ENCODE assay signal across 34 cellular contexts in the genomic region with DNA sequence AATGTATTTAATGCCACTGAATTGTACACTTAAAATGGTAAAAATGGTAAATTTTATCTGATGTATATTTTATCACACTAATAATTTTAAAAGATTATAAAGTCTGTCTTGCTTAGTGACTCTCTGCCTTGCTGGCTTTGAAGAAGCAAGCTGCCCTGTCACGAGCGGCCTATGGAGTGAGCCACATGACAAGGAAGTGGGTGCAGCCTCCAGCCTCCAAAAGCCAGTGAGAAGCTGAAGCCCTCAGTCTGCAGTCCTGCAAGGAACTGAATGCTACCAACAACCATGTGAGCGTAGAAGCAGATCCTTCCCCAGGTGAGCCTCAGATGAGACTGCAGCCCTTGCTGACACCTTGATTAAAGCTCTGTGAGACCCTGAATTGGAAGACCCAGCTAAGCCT.
"Had no signal": no experiment of that assay in that cellular context is flagged by ENCODE, and none has a peak within 500 bp of the region (broad histone marks: within the 10 kb centered on the region; RNA-seq: fewer than 3 reads in every experiment).

No MANE protein-coding gene starts in this region.

- H3K36me3 ChIP-seq: MG63, Peyer's patch, SJSA1 had no signal

- H3K4me3 ChIP-seq: MG63, Peyer's patch, SJSA1 had no signal

- DNase-seq: activated CD4-positive, alpha-beta memory T cell treated with anti-CD3 and anti-CD28 coated beads for 36 hours; activated CD4-positive, alpha-beta T cell treated with anti-CD3 and anti-CD28 coated beads, Interleukin-2, amount 10 ng/mL, durations not matched to agents 7 days and 5 days; activated CD8-positive, alpha-beta memory T cell treated with anti-CD3 and anti-CD28 coated beads, Interleukin-2, amount 50 U/mL, for 4 hours; activated gamma-delta T cell treated with Interleukin-2 at 50 U/mL for 16 hours; activated naive CD4-positive, alpha-beta T cell treated with anti-CD3 and anti-CD28 coated beads for 36 hours; activated naive CD8-positive, alpha-beta T cell treated with anti-CD3 and anti-CD28 coated beads, Interleukin-2, amount 50 U/mL, for 24 hours; activated T-cell treated with anti-CD3 and anti-CD28 coated beads for 4 hours; activated T-cell treated with anti-CD3 and anti-CD28 coated beads, Interleukin-2, amount 50 U/mL, for 4 hours; anterior cingulate cortex; caudate nucleus; cerebellar nuclear complex; Karpas-422; KBM-7; MG63; NCI-H1092 treated with DMSO at 0.1 percent for 48 hours; NCI-H1417; NCI-H146; NCI-H187; NCI-H2029 treated with DMSO at 0.1 percent for 48 hours; NCI-H2107; NCI-H2171; NCI-H510A; NCI-H526; NCI-H748 treated with DMSO at 0.1 percent for 48 hours; NK-92 treated with Interleukin-12 subunit alpha and Interleukin-12 subunit beta, amount 100 ng/mL, for 24 hours; PC-3; Peyer's patch; RPMI8226; SHP77 treated with DMSO at 0.1 percent for 48 hours; SK-N-SH; T-cell; T-helper 17 cell; T-helper 9 cell had no signal

- ATAC-seq: activated naive CD8-positive, alpha-beta T cell treated with anti-CD3 and anti-CD28 coated beads, Interleukin-2, amount 50 U/mL, for 24 hours; PC-3; T-cell; T-helper 17 cell had no signal

- H3K27ac ChIP-seq: Peyer's patch, SJSA1 had no signal

- H3K4me1 ChIP-seq: Peyer's patch had no signal

- H3K9ac ChIP-seq: SK-N-SH had no signal

- H3K4me2 ChIP-seq: SK-N-SH had no signal

- H3K9me3 ChIP-seq: MG63, Peyer's patch, SK-N-SH had no signal

- H3K27me3 ChIP-seq: MG63, Peyer's patch, SJSA1 had no signal
